In the genomic region with DNA sequence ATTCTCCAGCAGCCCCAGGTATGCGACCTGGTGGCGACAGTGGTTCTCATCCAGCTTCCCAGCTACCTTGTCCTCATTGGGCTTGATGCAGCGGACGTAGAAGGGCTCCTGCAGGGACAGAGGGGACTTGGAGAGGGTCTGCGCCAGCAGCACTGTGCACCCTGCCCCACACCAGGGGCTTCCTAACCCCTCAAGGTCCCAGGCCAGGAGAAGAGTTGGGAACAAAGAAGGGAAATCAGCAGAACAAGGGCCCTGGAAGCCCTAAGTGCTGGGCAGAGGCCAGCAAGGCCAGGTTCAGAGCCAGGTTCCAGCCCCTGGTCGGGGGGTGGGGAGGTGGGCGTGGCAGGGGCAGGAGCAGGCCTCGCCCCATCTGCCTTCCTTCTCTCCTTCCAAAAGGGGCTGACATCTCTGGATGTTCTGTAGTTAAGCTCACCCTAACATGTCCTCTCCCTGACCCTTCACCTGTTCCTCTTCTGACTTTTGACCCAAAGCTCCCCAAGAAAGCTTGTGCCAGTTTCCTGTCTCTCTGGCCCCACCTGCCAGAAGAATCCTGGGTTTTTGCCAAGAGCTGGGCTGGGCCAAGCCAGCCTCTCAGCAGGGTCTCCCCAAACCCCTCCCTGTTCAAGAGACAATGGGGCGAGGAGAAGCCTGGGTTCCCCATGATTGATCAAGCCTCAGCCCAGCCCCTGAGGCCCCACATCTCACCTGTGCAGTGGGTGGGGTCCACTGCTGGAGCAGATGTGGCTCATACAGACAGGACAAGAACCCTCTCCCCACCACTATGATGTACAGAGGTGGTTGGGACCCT, we compare ENCODE assay signal across 15 cellular contexts. TPM values are rescaled to one million over a fixed set of nuclear protein-coding genes. Genes with fewer than 3 reads are reported as not detected.
DNase-seq lines count a peak whose midpoint lies in the region; ATAC-seq and TF ChIP-seq lines count a peak whose summit lies in the region.
"Had no signal": no experiment of that assay in that cellular context is flagged by ENCODE, and none has a peak within 500 bp of the region (broad histone marks: within the 10 kb centered on the region; RNA-seq: fewer than 3 reads in every experiment).

No MANE protein-coding gene starts in this region.

- H3K79me2 ChIP-seq in OCI-LY1 (ENCODE audit: insufficient read depth, low read length), result no peaks in the 10 kb centered on the region

- no peak for DNase-seq in natural killer cell
- no peak for DNase-seq in natural killer cell treated with Interleukin-12 subunit alpha and Interleukin-12 subunit beta and Interleukin-15 and Interleukin-18, amount 100 ng/mL, for 72 hours (ENCODE audit: low spot score)
- no peak for DNase-seq in immature natural killer cell
- no peak for DNase-seq in psoas muscle
- no peak for DNase-seq in GOT3 (lab: John Stamatoyannopoulos, UW)
- no peak for DNase-seq in AML-193 (lab: John Stamatoyannopoulos, UW)
- DNase-seq: activated CD8-positive, alpha-beta memory T cell treated with anti-CD3 and anti-CD28 coated beads, Interleukin-2, amount 50 U/mL, for 4 hours; KBM-7; NCI-H1417; NCI-H510A; nucleus accumbens; stomach had no signal

- H3K27ac Mint-ChIP-seq in natural killer cell, result peak overlapping the region; percentile 38 to 60
- no peak overlapping the region for H3K27ac Mint-ChIP-seq in natural killer cell treated with Interleukin-12 subunit alpha and Interleukin-12 subunit beta and Interleukin-15 and Interleukin-18, amount 100 ng/mL, for 72 hours
- H3K27ac Mint-ChIP-seq in immature natural killer cell, result peak overlapping the region in 5 of 6 donors; percentile 26 to 71 (median 55)

- TF ChIP-seq CTCF in natural killer cell (IDR thresholded peaks at IDR 0.05) (no peak), OCI-LY1 (IDR thresholded peaks at IDR 0.05; ENCODE audit: low read length) (no peak), psoas muscle (IDR thresholded peaks at IDR 0.05) (no peak)

- no peaks in the 10 kb centered on the region for H3K36me3 ChIP-seq in OCI-LY1 (ENCODE audit: insufficient read depth, low read length)
- H3K36me3 ChIP-seq in psoas muscle (ENCODE audit: insufficient read depth in 1 of 2, low read depth in 1 of 2), result no peaks in the 10 kb centered on the region

- H3K27me3 ChIP-seq in OCI-LY1 (ENCODE audit: insufficient read depth, low read length) (no peaks in the 10 kb centered on the region), psoas muscle (ENCODE audit: insufficient read depth in 3 of 3, low read length in 2 of 3) (peaks cover 0 to 6% (median 0%) of the 10 kb centered on the region in 3 donors)

- H4K20me1 ChIP-seq in OCI-LY1 (ENCODE audit: insufficient read depth, low read length), result no peaks in the 10 kb centered on the region

- H3K4me3 Mint-ChIP-seq in natural killer cell (no peak overlapping the region), immature natural killer cell (no peak overlapping the region)
- H3K4me3 Mint-ChIP-seq in natural killer cell treated with Interleukin-12 subunit alpha and Interleukin-12 subunit beta and Interleukin-15 and Interleukin-18, amount 100 ng/mL, for 72 hours, result no peak overlapping the region

- no peaks in the 10 kb centered on the region for H3K9me3 ChIP-seq in OCI-LY1 (ENCODE audit: low read length)
- H3K9me3 ChIP-seq in psoas muscle, result no peaks in the 10 kb centered on the region
- H3K9me3 ChIP-seq: stomach had no signal

- H3K4me1 Mint-ChIP-seq in natural killer cell (peaks cover 6 to 9% of the 10 kb centered on the region in 2 donors), immature natural killer cell (peaks cover 0 to 8% of the 10 kb centered on the region in 2 donors)
- H3K4me1 Mint-ChIP-seq in natural killer cell treated with Interleukin-12 subunit alpha and Interleukin-12 subunit beta and Interleukin-15 and Interleukin-18, amount 100 ng/mL, for 72 hours (ENCODE audit: low read depth in 2 of 2), result peaks cover 7 to 15% of the 10 kb centered on the region in 2 donors

- H3F3A ChIP-seq in OCI-LY1 (ENCODE audit: insufficient read depth, low read length), result no peaks in the 10 kb centered on the region

- no peak overlapping the region for H2AFZ ChIP-seq in OCI-LY1 (ENCODE audit: low read length)

- ATAC-seq in natural killer cell, result no peak
- ATAC-seq in natural killer cell treated with Interleukin-12 subunit alpha and Interleukin-12 subunit beta and Interleukin-15 and Interleukin-18, amount 100 ng/mL, for 72 hours, result no peak
- no peak for ATAC-seq in psoas muscle

- no peak overlapping the region for H3K27ac ChIP-seq in OCI-LY1 (ENCODE audit: low read depth, low read length, poor library complexity, severe bottlenecking)
- no peak overlapping the region for H3K27ac ChIP-seq in psoas muscle
- H3K27ac ChIP-seq: skin epidermis, stomach, VCaP had no signal

- no peaks in the 10 kb centered on the region for H3K9me3 Mint-ChIP-seq in natural killer cell
- H3K9me3 Mint-ChIP-seq in natural killer cell treated with Interleukin-12 subunit alpha and Interleukin-12 subunit beta and Interleukin-15 and Interleukin-18, amount 100 ng/mL, for 72 hours, result no peaks in the 10 kb centered on the region
- no peaks in the 10 kb centered on the region for H3K9me3 Mint-ChIP-seq in immature natural killer cell

- H3K9me2 ChIP-seq in OCI-LY1 (ENCODE audit: low read depth, low read length), result no peaks in the 10 kb centered on the region

- WGBS in psoas muscle, 3 donors, result 87 to 89% (median 89%) methylated on average over 8 to 9 of the region's 9 CpGs

- intact Hi-C loops in natural killer cell (cut with micrococcal nuclease), result no loop called here
- intact Hi-C loops in psoas muscle (cut with DNase I), result no loop called here

- H3K27me3 Mint-ChIP-seq in natural killer cell (ENCODE audit: low read depth in 2 of 2) (no peaks in the 10 kb centered on the region), immature natural killer cell (ENCODE audit: low read depth in 3 of 3) (peaks cover 2 to 6% (median 3%) of the 10 kb centered on the region in 3 donors)
- no peaks in the 10 kb centered on the region for H3K27me3 Mint-ChIP-seq in natural killer cell treated with Interleukin-12 subunit alpha and Interleukin-12 subunit beta and Interleukin-15 and Interleukin-18, amount 100 ng/mL, for 72 hours

- H3K4me1 ChIP-seq in OCI-LY1 (ENCODE audit: insufficient read depth, low read length, severe bottlenecking), result peaks cover 22% of the 10 kb centered on the region
- peaks cover 8% of the 10 kb centered on the region for H3K4me1 ChIP-seq in psoas muscle

- no peak overlapping the region for H3K9ac ChIP-seq in OCI-LY1 (ENCODE audit: low read length)

- peak overlapping the region; percentile 8; the same call in 1 of the 2 replicates for H3K4me2 ChIP-seq in OCI-LY1 (ENCODE audit: low read length)

- H3K4me3 ChIP-seq in OCI-LY1 (ENCODE audit: low read depth, low read length, poor library complexity, severe bottlenecking), result no peak overlapping the region
- H3K4me3 ChIP-seq in psoas muscle, result no peak overlapping the region
- H3K4me3 ChIP-seq: skin epidermis, stomach had no signal

- H3K36me3 Mint-ChIP-seq in natural killer cell, result no peaks in the 10 kb centered on the region
- peaks cover 5% of the 10 kb centered on the region for H3K36me3 Mint-ChIP-seq in natural killer cell treated with Interleukin-12 subunit alpha and Interleukin-12 subunit beta and Interleukin-15 and Interleukin-18, amount 100 ng/mL, for 72 hours
- peaks cover 0 to 4% (median 3%) of the 10 kb centered on the region in 3 donors for H3K36me3 Mint-ChIP-seq in immature natural killer cell

RNA-seq across cellular contexts. Expression of a gene that starts 11.9 kb away (rescaled TPM):
- total RNA-seq in natural killer cell, result 100 to 1,000 TPM; 371 to 470 (median 429) TPM
- 100 to 1,000 TPM; 465 to 518 TPM for total RNA-seq in natural killer cell treated with Interleukin-12 subunit alpha and Interleukin-12 subunit beta and Interleukin-15 and Interleukin-18, amount 100 ng/mL, for 72 hours
- polyA plus RNA-seq in immature natural killer cell, result 100 to 1,000 TPM; 139 to 261 (median 139) TPM
- 1 to 10 TPM in 2 of 4 donors, under 1 TPM in 2; 0.41 to 1.9 (median 0.96) TPM for total RNA-seq in psoas muscle
- under 1 TPM; 0.11 to 0.30 (median 0.29) TPM for polyA plus RNA-seq in psoas muscle

RNA-seq across cellular contexts. Expression of a gene that starts 33.1 kb away (rescaled TPM):
- total RNA-seq in natural killer cell (100 to 1,000 TPM in 1 of 3 donors, 10 to 100 TPM in 2; 66.2 to 104 (median 97.5) TPM), psoas muscle (10 to 100 TPM; 33.3 to 49.9 (median 42.2) TPM)
- 10 to 100 TPM; 59.2 to 68.4 TPM for total RNA-seq in natural killer cell treated with Interleukin-12 subunit alpha and Interleukin-12 subunit beta and Interleukin-15 and Interleukin-18, amount 100 ng/mL, for 72 hours
- polyA plus RNA-seq in immature natural killer cell (100 to 1,000 TPM in 2 of 3 donors, 10 to 100 TPM in 1; 60.4 to 120 (median 103) TPM), psoas muscle (100 to 1,000 TPM in 1 of 3 donors, 10 to 100 TPM in 2; 57.6 to 110 (median 76.5) TPM)

Comparison
In these comparisons a context has a peak if more than half of its experiments do, and no peak if none do; other contexts are left out.
1. H3K27ac Mint-ChIP-seq: peak in natural killer cell (2 of 2) and immature natural killer cell (5 of 6); none in natural killer cell treated with Interleukin-12 subunit alpha and Interleukin-12 subunit beta and Interleukin-15 and Interleukin-18, amount 100 ng/mL, for 72 hours (0 of 2).
2. RNA of a gene that starts 11.9 kb away (total RNA-seq): 465 to 518 TPM in natural killer cell treated with Interleukin-12 subunit alpha and Interleukin-12 subunit beta and Interleukin-15 and Interleukin-18, amount 100 ng/mL, for 72 hours and 371 to 470 TPM in natural killer cell; 0.41 to 1.9 TPM in psoas muscle; every median in the first group is over 100 times any median in the second.